Comparison of ENCODE assay signal across 20 cellular contexts in genomic region chr17:55314784-55315491, GRCh38. TPM values are rescaled to one million over a fixed set of nuclear protein-coding genes. Genes with fewer than 3 reads are reported as not detected.
DNase-seq lines count a peak whose midpoint lies in the region; ATAC-seq and TF ChIP-seq lines count a peak whose summit lies in the region.
"Had no signal": no experiment of that assay in that cellular context is flagged by ENCODE, and none has a peak within 500 bp of the region (broad histone marks: within the 10 kb centered on the region; RNA-seq: fewer than 3 reads in every experiment).

No MANE protein-coding gene starts in this region.

- H3K27ac Mint-ChIP-seq in activated naive CD4-positive, alpha-beta T cell treated with anti-CD3 and anti-CD28 coated beads for 36 hours, result peak overlapping the region; percentile 61
- H3K27ac Mint-ChIP-seq in T-helper 2 cell treated with Interferon-gamma antibody and Interleukin-4, amounts not matched to agents 5 μg/mL and 100 μg/mL, for 36 hours, result peak overlapping the region; percentile 69
- H3K27ac Mint-ChIP-seq in activated T-helper 1 cell treated with anti-CD3 and anti-CD28 coated beads, Interleukin-12 subunit alpha, Interleukin-12 subunit beta, Interleukin-2, Interleukin-4 antibody, amounts not matched to agents 30 ng/mL and 10 ng/mL and 1 ng/mL, durations not matched to agents 14 hours and 24 hours and 36 hours, result peak overlapping the region; percentile 85
- H3K27ac Mint-ChIP-seq: activated naive CD8-positive, alpha-beta T cell; nephron progenitor cell had no signal

- TF ChIP-seq POLR2A in erythroblast (IDR thresholded peaks at IDR 0.05; ENCODE audit: low read length), result no peak

- H3K36me3 Mint-ChIP-seq in activated naive CD4-positive, alpha-beta T cell treated with anti-CD3 and anti-CD28 coated beads for 36 hours (ENCODE audit: low read depth), result no peaks in the 10 kb centered on the region
- peaks cover 1% of the 10 kb centered on the region for H3K36me3 Mint-ChIP-seq in T-helper 2 cell treated with Interferon-gamma antibody and Interleukin-4, amounts not matched to agents 5 μg/mL and 100 μg/mL, for 36 hours (ENCODE audit: low read depth)
- H3K36me3 Mint-ChIP-seq in activated T-helper 1 cell treated with anti-CD3 and anti-CD28 coated beads, Interleukin-12 subunit alpha, Interleukin-12 subunit beta, Interleukin-2, Interleukin-4 antibody, amounts not matched to agents 30 ng/mL and 10 ng/mL and 1 ng/mL, durations not matched to agents 14 hours and 24 hours and 36 hours (ENCODE audit: low read depth), result peaks cover 2% of the 10 kb centered on the region
- H3K36me3 Mint-ChIP-seq: activated naive CD8-positive, alpha-beta T cell had no signal

- H3K27me3 Mint-ChIP-seq in activated naive CD4-positive, alpha-beta T cell treated with anti-CD3 and anti-CD28 coated beads for 36 hours (ENCODE audit: low read depth), result peaks cover 2% of the 10 kb centered on the region
- H3K27me3 Mint-ChIP-seq in T-helper 2 cell treated with Interferon-gamma antibody and Interleukin-4, amounts not matched to agents 5 μg/mL and 100 μg/mL, for 36 hours (ENCODE audit: low read depth), result peaks cover 3% of the 10 kb centered on the region
- peaks cover 5% of the 10 kb centered on the region for H3K27me3 Mint-ChIP-seq in activated T-helper 1 cell treated with anti-CD3 and anti-CD28 coated beads, Interleukin-12 subunit alpha, Interleukin-12 subunit beta, Interleukin-2, Interleukin-4 antibody, amounts not matched to agents 30 ng/mL and 10 ng/mL and 1 ng/mL, durations not matched to agents 14 hours and 24 hours and 36 hours (ENCODE audit: insufficient read depth)
- H3K27me3 Mint-ChIP-seq: activated naive CD8-positive, alpha-beta T cell had no signal

- CTCF ChIA-PET in activated naive CD4-positive, alpha-beta T cell treated with anti-CD3 and anti-CD28 coated beads for 36 hours (lab: Charles Lee), result interaction anchor here (0.7 kb wide), 1 partner anchor 225 kb away, joined by 3 read pairs; no protein-coding TSS in a partner anchor

- DNase-seq in activated naive CD4-positive, alpha-beta T cell treated with anti-CD3 and anti-CD28 coated beads for 36 hours, result peak; percentile 35
- DNase-seq in activated naive CD4-positive, alpha-beta T cell treated with anti-CD3 and anti-CD28 coated beads, Interleukin-2, amount 50 U/mL, for 16 hours, result no peak
- peak; percentile 68 for DNase-seq in T-helper 2 cell treated with Interferon-gamma antibody and Interleukin-4, amounts not matched to agents 5 μg/mL and 100 μg/mL, for 36 hours (ENCODE audit: low spot score)
- peak; percentile 27 for DNase-seq in activated T-helper 1 cell treated with anti-CD3 and anti-CD28 coated beads, Interleukin-12 subunit alpha, Interleukin-12 subunit beta, Interleukin-2, Interleukin-4 antibody, amounts not matched to agents 30 ng/mL and 10 ng/mL and 1 ng/mL, durations not matched to agents 14 hours and 24 hours and 36 hours (ENCODE audit: low spot score)
- DNase-seq in stimulated activated naive CD8-positive, alpha-beta T cell treated with anti-CD3 and anti-CD28 coated beads, Interleukin-15, Interleukin-2, amounts not matched to agents 100 U/mL and 50 U/mL, for 24 hours, result no peak
- DNase-seq in erythroblast (lab: John Stamatoyannopoulos, UW) (no peak), AG08396 (ENCODE audit: low spot score) (no peak)
- DNase-seq: colonic mucosa; COR-L47; effector CD4-positive, alpha-beta T cell; mammary epithelial cell; NCI-H1092; NCI-H1694; NCI-H446 treated with DMSO at 0.1 percent for 48 hours; NCI-H82; nephron progenitor cell; Peyer's patch; SHP77; tibial artery had no signal

- H3K4me3 Mint-ChIP-seq in activated naive CD4-positive, alpha-beta T cell treated with anti-CD3 and anti-CD28 coated beads for 36 hours, result no peak overlapping the region
- peak overlapping the region; percentile 44 for H3K4me3 Mint-ChIP-seq in T-helper 2 cell treated with Interferon-gamma antibody and Interleukin-4, amounts not matched to agents 5 μg/mL and 100 μg/mL, for 36 hours
- H3K4me3 Mint-ChIP-seq in activated T-helper 1 cell treated with anti-CD3 and anti-CD28 coated beads, Interleukin-12 subunit alpha, Interleukin-12 subunit beta, Interleukin-2, Interleukin-4 antibody, amounts not matched to agents 30 ng/mL and 10 ng/mL and 1 ng/mL, durations not matched to agents 14 hours and 24 hours and 36 hours, result no peak overlapping the region
- H3K4me3 Mint-ChIP-seq: activated naive CD8-positive, alpha-beta T cell; nephron progenitor cell had no signal

- ATAC-seq in stimulated activated naive CD8-positive, alpha-beta T cell treated with anti-CD3 and anti-CD28 coated beads, Interleukin-15, Interleukin-2, amounts not matched to agents 100 U/mL and 50 U/mL, for 24 hours, result peak; percentile 87

- intact Hi-C loops in activated naive CD4-positive, alpha-beta T cell treated with anti-CD3 and anti-CD28 coated beads for 36 hours (cut with micrococcal nuclease), result loop anchor here (2.0 kb wide), 1 partner anchor 34 kb away; no protein-coding TSS in a partner anchor
- intact Hi-C loops in activated T-helper 1 cell treated with anti-CD3 and anti-CD28 coated beads, Interleukin-12 subunit alpha, Interleukin-12 subunit beta, Interleukin-2, Interleukin-4 antibody, amounts not matched to agents 30 ng/mL and 10 ng/mL and 1 ng/mL, durations not matched to agents 14 hours and 24 hours and 36 hours (cut with micrococcal nuclease), result loop anchor here (1.0 kb wide), 3 partner anchors 26 to 51 kb away; partner anchors contain the start of gene HLF

- H3K4me1 Mint-ChIP-seq in activated naive CD4-positive, alpha-beta T cell treated with anti-CD3 and anti-CD28 coated beads for 36 hours (ENCODE audit: low read depth), result peaks cover 6% of the 10 kb centered on the region
- H3K4me1 Mint-ChIP-seq in T-helper 2 cell treated with Interferon-gamma antibody and Interleukin-4, amounts not matched to agents 5 μg/mL and 100 μg/mL, for 36 hours (ENCODE audit: low read depth), result peaks cover 23% of the 10 kb centered on the region
- peaks cover 25% of the 10 kb centered on the region for H3K4me1 Mint-ChIP-seq in activated T-helper 1 cell treated with anti-CD3 and anti-CD28 coated beads, Interleukin-12 subunit alpha, Interleukin-12 subunit beta, Interleukin-2, Interleukin-4 antibody, amounts not matched to agents 30 ng/mL and 10 ng/mL and 1 ng/mL, durations not matched to agents 14 hours and 24 hours and 36 hours (ENCODE audit: low read depth)
- H3K4me1 Mint-ChIP-seq: nephron progenitor cell had no signal

- no peaks in the 10 kb centered on the region for H3K9me3 Mint-ChIP-seq in activated naive CD4-positive, alpha-beta T cell treated with anti-CD3 and anti-CD28 coated beads for 36 hours
- no peaks in the 10 kb centered on the region for H3K9me3 Mint-ChIP-seq in T-helper 2 cell treated with Interferon-gamma antibody and Interleukin-4, amounts not matched to agents 5 μg/mL and 100 μg/mL, for 36 hours
- no peaks in the 10 kb centered on the region for H3K9me3 Mint-ChIP-seq in activated T-helper 1 cell treated with anti-CD3 and anti-CD28 coated beads, Interleukin-12 subunit alpha, Interleukin-12 subunit beta, Interleukin-2, Interleukin-4 antibody, amounts not matched to agents 30 ng/mL and 10 ng/mL and 1 ng/mL, durations not matched to agents 14 hours and 24 hours and 36 hours
- H3K9me3 Mint-ChIP-seq: nephron progenitor cell had no signal

RNA-seq across cellular contexts. Expression of gene HLF, which starts 50.2 kb away (rescaled TPM):
- under 1 TPM; 0.79 to 0.86 TPM for total RNA-seq in activated naive CD4-positive, alpha-beta T cell treated with anti-CD3 and anti-CD28 coated beads for 36 hours
- 0.36 and 0.54 TPM in 2 replicates for total RNA-seq in activated T-helper 1 cell treated with anti-CD3 and anti-CD28 coated beads, Interleukin-12 subunit alpha, Interleukin-12 subunit beta, Interleukin-2, Interleukin-4 antibody, amounts not matched to agents 30 ng/mL and 10 ng/mL and 1 ng/mL, durations not matched to agents 14 hours and 24 hours and 36 hours

Comparison
In these comparisons a context has a peak if more than half of its experiments do, and no peak if none do; other contexts are left out.
1. DNase-seq: peak in activated naive CD4-positive, alpha-beta T cell treated with anti-CD3 and anti-CD28 coated beads for 36 hours (single experiment), T-helper 2 cell treated with Interferon-gamma antibody and Interleukin-4, amounts not matched to agents 5 μg/mL and 100 μg/mL, for 36 hours (single experiment) and activated T-helper 1 cell treated with anti-CD3 and anti-CD28 coated beads, Interleukin-12 subunit alpha, Interleukin-12 subunit beta, Interleukin-2, Interleukin-4 antibody, amounts not matched to agents 30 ng/mL and 10 ng/mL and 1 ng/mL, durations not matched to agents 14 hours and 24 hours and 36 hours (single experiment); none in activated naive CD4-positive, alpha-beta T cell treated with anti-CD3 and anti-CD28 coated beads, Interleukin-2, amount 50 U/mL, for 16 hours (single experiment), stimulated activated naive CD8-positive, alpha-beta T cell treated with anti-CD3 and anti-CD28 coated beads, Interleukin-15, Interleukin-2, amounts not matched to agents 100 U/mL and 50 U/mL, for 24 hours (single experiment), erythroblast (0 of 2) and AG08396 (single experiment).
2. Peak in every context shown above with its lines, with median percentiles within 50 percentile points of each other: H3K27ac Mint-ChIP-seq.